ENCODE assay signal across 1 cellular context in genomic region chr12:9364224-9365176, GRCh38.
A peak's percentile ranks its signal among the peaks of the same experiment; 100 is the strongest.
TF ChIP-seq lines count a peak whose summit lies in the region.

No MANE protein-coding gene starts in this region.

TF ChIP-seq in K562, 482 proteins besides CTCF, POLR2A, EP300 and RAD21 (continued from another document and continues in another):
- TF ChIP-seq RERE (CRISPR knock-in tag; IDR thresholded peaks at IDR 0.05; ENCODE audit: borderline replicate concordance) (no peak), ZBTB11 (CRISPR knock-in tag; IDR thresholded peaks at IDR 0.05) (0 out of 6 replicates have a peak, but pooled peaks of 1 of the 3 experiments have one; percentile 25), ZNF408 (CRISPR knock-in tag; IDR thresholded peaks at IDR 0.05; ENCODE audit: low read depth) (no peak), ZNF239 (CRISPR knock-in tag; IDR thresholded peaks at IDR 0.05) (no peak), FOXJ2 (tag; IDR thresholded peaks at IDR 0.05) (no peak), MED1 (CRISPR knock-in tag; IDR thresholded peaks at IDR 0.05; ENCODE audit: borderline replicate concordance) (no peak), ZNF561 (CRISPR knock-in tag; conservative IDR thresholded peaks at IDR 0.05) (no peak), SAFB2 (IDR thresholded peaks at IDR 0.05; ENCODE audit: borderline replicate concordance, low read depth, low read length, severe bottlenecking) (no peak), USF1 (CRISPR knock-in tag; IDR thresholded peaks at IDR 0.05) (no peak), CREB1 (IDR thresholded peaks at IDR 0.05) (no peak), CREB1 (CRISPR knock-in tag; IDR thresholded peaks at IDR 0.05) (no peak), TRIM28 (IDR thresholded peaks at IDR 0.05) (no peak), TBP (optimal IDR thresholded peaks at IDR 0.05; ENCODE audit: low read depth, low read length) (peak; percentile 86), XRCC5 (IDR thresholded peaks at IDR 0.05; ENCODE audit: low read depth, low read length) (no peak), GATAD2A (IDR thresholded peaks at IDR 0.05) (no peak), NR1H2 (CRISPR knock-in tag; IDR thresholded peaks at IDR 0.05) (no peak), ZNF146 (CRISPR knock-in tag; IDR thresholded peaks at IDR 0.05; ENCODE audit: unreplicated experiment) (no peak), ZKSCAN3 (CRISPR knock-in tag; IDR thresholded peaks at IDR 0.05) (no peak), SMAD4 (CRISPR knock-in tag; conservative IDR thresholded peaks at IDR 0.05) (no peak), SIN3B (IDR thresholded peaks at IDR 0.05; ENCODE audit: low read depth) (no peak), SMARCE1 (IDR thresholded peaks at IDR 0.05) (no peak), RBM15 (IDR thresholded peaks at IDR 0.05; ENCODE audit: insufficient read depth, low read length) (no peak), BRCA1 (IDR thresholded peaks at IDR 0.05) (no peak), BRCA1 (CRISPR knock-in tag; IDR thresholded peaks at IDR 0.05) (no peak), ZFX (CRISPR knock-in tag; IDR thresholded peaks at IDR 0.05) (no peak), ELF2 (CRISPR knock-in tag; IDR thresholded peaks at IDR 0.05) (no peak), KAT2B (IDR thresholded peaks at IDR 0.05; ENCODE audit: low read depth, low read length) (no peak), MAZ (CRISPR knock-in tag; conservative IDR thresholded peaks at IDR 0.05 in 1 of 2, IDR thresholded peaks at IDR 0.05 in 1 of 2) (no peak), CEBPG (CRISPR knock-in tag; IDR thresholded peaks at IDR 0.05) (no peak), CEBPG (tag; conservative IDR thresholded peaks at IDR 0.05 in 1 of 2, IDR thresholded peaks at IDR 0.05 in 1 of 2) (no peak), ELF1 (tag; IDR thresholded peaks at IDR 0.05) (no peak), MEIS2 (IDR thresholded peaks at IDR 0.05; ENCODE audit: partially characterized antibody) (peak; percentile 15), PHB2 (IDR thresholded peaks at IDR 0.05; ENCODE audit: low read depth) (no peak), SRSF1 (IDR thresholded peaks at IDR 0.05; ENCODE audit: low read depth, low read length) (no peak), ZNF507 (tag; conservative IDR thresholded peaks at IDR 0.05) (no peak), NCOA2 (IDR thresholded peaks at IDR 0.05; ENCODE audit: partially characterized antibody in 2 of 2) (no peak), ZNF3 (CRISPR knock-in tag; IDR thresholded peaks at IDR 0.05) (no peak)
- TF ChIP-seq, protein P1, sequence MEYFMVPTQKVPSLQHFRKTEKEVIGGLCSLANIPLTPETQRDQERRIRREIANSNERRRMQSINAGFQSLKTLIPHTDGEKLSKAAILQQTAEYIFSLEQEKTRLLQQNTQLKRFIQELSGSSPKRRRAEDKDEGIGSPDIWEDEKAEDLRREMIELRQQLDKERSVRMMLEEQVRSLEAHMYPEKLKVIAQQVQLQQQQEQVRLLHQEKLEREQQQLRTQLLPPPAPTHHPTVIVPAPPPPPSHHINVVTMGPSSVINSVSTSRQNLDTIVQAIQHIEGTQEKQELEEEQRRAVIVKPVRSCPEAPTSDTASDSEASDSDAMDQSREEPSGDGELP (CRISPR knock-in tag; IDR thresholded peaks at IDR 0.05; ENCODE audit: borderline replicate concordance): no peak
- TF ChIP-seq, protein P2, sequence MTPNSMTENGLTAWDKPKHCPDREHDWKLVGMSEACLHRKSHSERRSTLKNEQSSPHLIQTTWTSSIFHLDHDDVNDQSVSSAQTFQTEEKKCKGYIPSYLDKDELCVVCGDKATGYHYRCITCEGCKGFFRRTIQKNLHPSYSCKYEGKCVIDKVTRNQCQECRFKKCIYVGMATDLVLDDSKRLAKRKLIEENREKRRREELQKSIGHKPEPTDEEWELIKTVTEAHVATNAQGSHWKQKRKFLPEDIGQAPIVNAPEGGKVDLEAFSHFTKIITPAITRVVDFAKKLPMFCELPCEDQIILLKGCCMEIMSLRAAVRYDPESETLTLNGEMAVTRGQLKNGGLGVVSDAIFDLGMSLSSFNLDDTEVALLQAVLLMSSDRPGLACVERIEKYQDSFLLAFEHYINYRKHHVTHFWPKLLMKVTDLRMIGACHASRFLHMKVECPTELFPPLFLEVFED (CRISPR knock-in tag; conservative IDR thresholded peaks at IDR 0.05): 0 out of 2 replicates have a peak, but pooled peaks have one; percentile 10
- TF ChIP-seq, protein P3, sequence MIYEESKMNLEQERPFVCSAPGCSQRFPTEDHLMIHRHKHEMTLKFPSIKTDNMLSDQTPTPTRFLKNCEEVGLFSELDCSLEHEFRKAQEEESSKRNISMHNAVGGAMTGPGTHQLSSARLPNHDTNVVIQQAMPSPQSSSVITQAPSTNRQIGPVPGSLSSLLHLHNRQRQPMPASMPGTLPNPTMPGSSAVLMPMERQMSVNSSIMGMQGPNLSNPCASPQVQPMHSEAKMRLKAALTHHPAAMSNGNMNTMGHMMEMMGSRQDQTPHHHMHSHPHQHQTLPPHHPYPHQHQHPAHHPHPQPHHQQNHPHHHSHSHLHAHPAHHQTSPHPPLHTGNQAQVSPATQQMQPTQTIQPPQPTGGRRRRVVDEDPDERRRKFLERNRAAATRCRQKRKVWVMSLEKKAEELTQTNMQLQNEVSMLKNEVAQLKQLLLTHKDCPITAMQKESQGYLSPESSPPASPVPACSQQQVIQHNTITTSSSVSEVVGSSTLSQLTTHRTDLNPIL (CRISPR knock-in tag; IDR thresholded peaks at IDR 0.05): no peak
- TF ChIP-seq, protein P4, sequence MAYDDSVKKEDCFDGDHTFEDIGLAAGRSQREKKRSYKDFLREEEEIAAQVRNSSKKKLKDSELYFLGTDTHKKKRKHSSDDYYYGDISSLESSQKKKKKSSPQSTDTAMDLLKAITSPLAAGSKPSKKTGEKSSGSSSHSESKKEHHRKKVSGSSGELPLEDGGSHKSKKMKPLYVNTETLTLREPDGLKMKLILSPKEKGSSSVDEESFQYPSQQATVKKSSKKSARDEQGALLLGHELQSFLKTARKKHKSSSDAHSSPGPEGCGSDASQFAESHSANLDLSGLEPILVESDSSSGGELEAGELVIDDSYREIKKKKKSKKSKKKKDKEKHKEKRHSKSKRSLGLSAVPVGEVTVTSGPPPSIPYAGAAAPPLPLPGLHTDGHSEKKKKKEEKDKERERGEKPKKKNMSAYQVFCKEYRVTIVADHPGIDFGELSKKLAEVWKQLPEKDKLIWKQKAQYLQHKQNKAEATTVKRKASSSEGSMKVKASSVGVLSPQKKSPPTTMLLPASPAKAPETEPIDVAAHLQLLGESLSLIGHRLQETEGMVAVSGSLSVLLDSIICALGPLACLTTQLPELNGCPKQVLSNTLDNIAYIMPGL (CRISPR knock-in tag; IDR thresholded peaks at IDR 0.05): no peak
- TF ChIP-seq, protein P5, sequence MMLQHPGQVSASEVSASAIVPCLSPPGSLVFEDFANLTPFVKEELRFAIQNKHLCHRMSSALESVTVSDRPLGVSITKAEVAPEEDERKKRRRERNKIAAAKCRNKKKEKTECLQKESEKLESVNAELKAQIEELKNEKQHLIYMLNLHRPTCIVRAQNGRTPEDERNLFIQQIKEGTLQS (IDR thresholded peaks at IDR 0.05): 0 out of 2 replicates have a peak, but pooled peaks have one; percentile 7
- TF ChIP-seq, protein P5 (CRISPR knock-in tag; conservative IDR thresholded peaks at IDR 0.05): no peak
- TF ChIP-seq, protein P6, sequence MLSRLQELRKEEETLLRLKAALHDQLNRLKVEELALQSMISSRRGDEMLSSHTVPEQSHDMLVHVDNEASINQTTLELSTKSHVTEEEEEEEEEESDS (CRISPR knock-in tag; IDR thresholded peaks at IDR 0.05): peak; percentile 68
